Comparison of ENCODE assay signal across 10 cellular contexts in genomic region chr11:128365044-128365443, GRCh38.
DNase-seq lines count a peak whose midpoint lies in the region; ATAC-seq, FAIRE-seq and TF ChIP-seq lines count a peak whose summit lies in the region.
"Had no signal": no experiment of that assay in that cellular context is flagged by ENCODE, and none has a peak within 500 bp of the region (broad histone marks: within the 10 kb centered on the region; RNA-seq: fewer than 3 reads in every experiment).

No MANE protein-coding gene starts in this region.

- H3K4me3 Mint-ChIP-seq in MCF 10A (ENCODE audit: unreplicated experiment), result no peak overlapping the region

- no peak overlapping the region for H3K27ac Mint-ChIP-seq in MCF 10A (ENCODE audit: low read depth, unreplicated experiment)

- H3K27me3 ChIP-seq in breast epithelium (no peaks in the 10 kb centered on the region), HAP-1 (ENCODE audit: low read depth) (no peaks in the 10 kb centered on the region)

- BruUV-seq in MCF 10A (replicated peaks; lab: Mats Ljungman, UMichigan), result no TSS peak

- no peaks in the 10 kb centered on the region for H3K9me3 Mint-ChIP-seq in MCF 10A (ENCODE audit: unreplicated experiment)

- H3K4me3 ChIP-seq in breast epithelium, result no peak overlapping the region
- H3K4me3 ChIP-seq in fibroblast of pulmonary artery (replicated peaks; ENCODE audit: low read depth, low read length), result no peak overlapping the region
- H3K4me3 ChIP-seq in HAP-1, result no peak overlapping the region

- intact Hi-C loops in MCF 10A (cut with micrococcal nuclease) (no loop called here), breast epithelium (cut with DNase I; ENCODE audit: low total_unique reads) (no loop called here)

- H3K4me1 Mint-ChIP-seq in MCF 10A (ENCODE audit: insufficient read depth, unreplicated experiment), result no peaks in the 10 kb centered on the region

- TF ChIP-seq CTCF in MCF 10A (IDR thresholded peaks at IDR 0.05; ENCODE audit: unreplicated experiment) (no peak), breast epithelium (IDR thresholded peaks at IDR 0.05) (no peak), fibroblast of pulmonary artery (IDR thresholded peaks at IDR 0.05; ENCODE audit: low read length, missing control alignments) (no peak)

- in situ Hi-C loops in SK-MEL-5 (cut with HindIII; ENCODE audit: low pct_unique_long_range_greater_than_20kb, low sequenced_read_pairs), result no loop called here
- in situ Hi-C loops in HAP-1 (cut with MboI; ENCODE audit: low sequenced_read_pairs), result no loop called here

- CTCF ChIA-PET in MCF 10A (lab: Yijun Ruan, JAX), result no interaction called here

- peaks cover 13% of the 10 kb centered on the region for H3K27me3 Mint-ChIP-seq in MCF 10A (ENCODE audit: insufficient read depth, unreplicated experiment)

- no peak for FAIRE-seq in urothelium cell line (lab: Jason Lieb, UNC)

- TF ChIP-seq POLR2A in breast epithelium (IDR thresholded peaks at IDR 0.05), result no peak

- H3K27ac ChIP-seq in breast epithelium, result no peak overlapping the region

- H3K4me1 ChIP-seq in breast epithelium, result no peaks in the 10 kb centered on the region
- H3K4me1 ChIP-seq in HAP-1, result no peaks in the 10 kb centered on the region

- no peak for ATAC-seq in HG02571 (IDR thresholded peaks at IDR 0.05; ENCODE audit: unreplicated experiment)

- no peaks in the 10 kb centered on the region for H3K36me3 ChIP-seq in breast epithelium
- no peaks in the 10 kb centered on the region for H3K36me3 ChIP-seq in HAP-1 (replicated peaks)

- POLR2A ChIA-PET in MCF 10A (lab: Yijun Ruan, JAX), result no interaction called here

- no peaks in the 10 kb centered on the region for H3K36me3 Mint-ChIP-seq in MCF 10A (ENCODE audit: insufficient read depth, unreplicated experiment)

- DNase-seq in MCF 10A (ENCODE audit: unreplicated experiment) (peak; percentile 71), breast epithelium (ENCODE audit: low spot score in 2 of 2) (no peak), SK-MEL-5 (ENCODE audit: low read depth, low spot score) (peak; percentile 13), fibroblast of pulmonary artery (ENCODE audit: low read depth) (peak; percentile 85), urothelium cell line (ENCODE audit: low spot score) (peak; percentile 28), HAP-1 (ENCODE audit: low spot score in 2 of 2) (no peak), cortex of kidney (lab: John Stamatoyannopoulos, UW) (no peak)
- DNase-seq: cerebellar nuclear complex, NCI-H524 had no signal

- no peaks in the 10 kb centered on the region for H3K9me3 ChIP-seq in breast epithelium
- no peaks in the 10 kb centered on the region for H3K9me3 ChIP-seq in HAP-1

Comparison
In these comparisons a context has a peak if more than half of its experiments do, and no peak if none do; other contexts are left out.
1. DNase-seq: peak in MCF 10A (single experiment), SK-MEL-5 (single experiment), fibroblast of pulmonary artery (single experiment) and urothelium cell line (single experiment); none in breast epithelium (0 of 2), HAP-1 (0 of 2) and cortex of kidney (single experiment).